1 cellular context compared by ENCODE assay signal in the genomic region with DNA sequence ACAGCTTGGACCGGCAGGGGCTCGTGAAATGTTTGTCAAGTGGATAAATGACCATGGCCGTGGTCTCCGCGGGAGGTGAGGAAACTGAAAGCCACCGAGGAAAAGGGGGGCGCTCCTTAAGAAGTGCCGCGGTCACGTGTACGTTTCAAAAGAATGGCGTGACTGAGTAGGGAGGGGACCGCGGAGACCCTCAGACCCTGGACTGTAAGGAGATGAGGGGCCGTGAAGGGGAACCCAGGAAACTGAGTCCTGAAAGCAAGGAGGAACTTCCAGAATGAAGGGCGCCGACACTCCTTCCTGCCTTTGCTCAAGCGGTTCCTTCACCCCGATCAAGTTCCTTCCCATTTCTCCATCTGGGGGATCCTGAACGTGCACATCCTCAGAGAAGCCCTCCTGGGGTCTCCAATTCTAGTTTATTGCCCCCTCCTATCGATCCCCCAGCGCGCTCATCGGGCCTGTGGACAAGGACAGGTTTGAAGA.
A peak's percentile ranks its signal among the peaks of the same experiment; 100 is the strongest.
TF ChIP-seq lines count a peak whose summit lies in the region.

No MANE protein-coding gene starts in this region.

TF ChIP-seq in HEK293, 187 proteins besides CTCF, POLR2A, EP300 and RAD21:
- TF ChIP-seq ZNF335 (tag by site-specific recombination; conservative IDR thresholded peaks at IDR 0.05), result peak; percentile 43; the same call in 1 of the 2 replicates
- 0 out of 2 replicates have a peak, but pooled peaks have one; percentile 3 for TF ChIP-seq ZBTB20 (tag by site-specific recombination; IDR thresholded peaks at IDR 0.05)
- TF ChIP-seq GLIS2 (tag by site-specific recombination; IDR thresholded peaks at IDR 0.05), result peak; percentile 34; the same call in 1 of the 2 replicates
